8 cellular contexts compared by ENCODE assay signal in genomic region chr17:58415371-58416055, GRCh38. TPM values are rescaled to one million over a fixed set of nuclear protein-coding genes. Genes with fewer than 3 reads are reported as not detected.
A peak's percentile ranks its signal among the peaks of the same experiment; 100 is the strongest.
DNase-seq lines count a peak whose midpoint lies in the region; ATAC-seq, FAIRE-seq and TF ChIP-seq lines count a peak whose summit lies in the region.

No MANE protein-coding gene starts in this region.

- no peaks in the 10 kb centered on the region for H3K9me3 Mint-ChIP-seq in activated T-cell treated with anti-CD3 and anti-CD28 coated beads, Interleukin-2, amount 50 U/mL, for 72 hours
- no peaks in the 10 kb centered on the region for H3K9me3 Mint-ChIP-seq in MCF 10A (ENCODE audit: unreplicated experiment)
- H3K9me3 Mint-ChIP-seq in natural killer cell treated with Interleukin-12 subunit alpha and Interleukin-12 subunit beta and Interleukin-15 and Interleukin-18, amount 100 ng/mL, for 72 hours: no peaks in the 10 kb centered on the region

- CTCF ChIA-PET in MCF 10A (lab: Yijun Ruan, JAX): interaction anchor here (0.6 to 2.9 kb wide), 7 partner anchors 10 to 152 kb away, joined by 3 to 54 read pairs (median 8); partner anchors contain the start of gene SUPT4H1

- peak; percentile 91 for FAIRE-seq in urothelium cell line (lab: Jason Lieb, UNC)

- intact Hi-C loops in MCF 10A (cut with micrococcal nuclease): loop anchor here (2.0 kb wide), 1 partner anchor 13 kb away; no protein-coding TSS in a partner anchor

- DNase-seq in activated T-cell treated with anti-CD3 and anti-CD28 coated beads, Interleukin-2, amount 50 U/mL, for 72 hours: no peak
- DNase-seq in activated T-cell treated with anti-CD3 and anti-CD28 coated beads for 4 hours (no peak), MCF 10A (ENCODE audit: unreplicated experiment) (peak; percentile 57), left lobe of liver (ENCODE audit: low spot score) (peak; percentile 75), urothelium cell line (ENCODE audit: low spot score) (peak; percentile 36), epidermal melanocyte (ENCODE audit: insufficient read length, low spot score) (no peak)
- DNase-seq in natural killer cell treated with Interleukin-12 subunit alpha and Interleukin-12 subunit beta and Interleukin-15 and Interleukin-18, amount 100 ng/mL, for 72 hours (ENCODE audit: low spot score): no peak
- DNase-seq in NK-92 treated with Interleukin-12 subunit alpha and Interleukin-12 subunit beta, amount 100 ng/mL, for 24 hours (lab: John Stamatoyannopoulos, UW): no peak

- peaks cover 0 to 2% of the 10 kb centered on the region in 2 donors for H3K36me3 Mint-ChIP-seq in activated T-cell treated with anti-CD3 and anti-CD28 coated beads, Interleukin-2, amount 50 U/mL, for 72 hours (ENCODE audit: insufficient read depth in 2 of 2)
- peaks cover 5% of the 10 kb centered on the region for H3K36me3 Mint-ChIP-seq in MCF 10A (ENCODE audit: insufficient read depth, unreplicated experiment)
- no peaks in the 10 kb centered on the region for H3K36me3 Mint-ChIP-seq in natural killer cell treated with Interleukin-12 subunit alpha and Interleukin-12 subunit beta and Interleukin-15 and Interleukin-18, amount 100 ng/mL, for 72 hours

- BruUV-seq in MCF 10A (replicated peaks; lab: Mats Ljungman, UMichigan): no TSS peak

- peak overlapping the region; percentile 2 to 69 for H3K4me3 Mint-ChIP-seq in activated T-cell treated with anti-CD3 and anti-CD28 coated beads, Interleukin-2, amount 50 U/mL, for 72 hours
- peak overlapping the region; percentile 84 for H3K4me3 Mint-ChIP-seq in MCF 10A (ENCODE audit: unreplicated experiment)
- no peak overlapping the region for H3K4me3 Mint-ChIP-seq in natural killer cell treated with Interleukin-12 subunit alpha and Interleukin-12 subunit beta and Interleukin-15 and Interleukin-18, amount 100 ng/mL, for 72 hours

- POLR2A ChIA-PET in MCF 10A (lab: Yijun Ruan, JAX): interaction anchor here (0.6 to 6.1 kb wide), 29 partner anchors 11 to 1436 kb away, joined by 3 to 436 read pairs (median 4); partner anchors contain the start of genes MKS1, MTMR4, RAD51C and SUPT4H1

- H3K27ac Mint-ChIP-seq in activated T-cell treated with anti-CD3 and anti-CD28 coated beads, Interleukin-2, amount 50 U/mL, for 72 hours: no peak overlapping the region
- peak overlapping the region; percentile 95 for H3K27ac Mint-ChIP-seq in MCF 10A (ENCODE audit: low read depth, unreplicated experiment)
- H3K27ac Mint-ChIP-seq in natural killer cell treated with Interleukin-12 subunit alpha and Interleukin-12 subunit beta and Interleukin-15 and Interleukin-18, amount 100 ng/mL, for 72 hours: peak overlapping the region in 1 of 2 donors; percentile 6

- ATAC-seq in activated T-cell treated with anti-CD3 and anti-CD28 coated beads, Interleukin-2, amount 50 U/mL, for 72 hours (replicated peaks in 1 of 2): no peak
- ATAC-seq in left lobe of liver: peak; percentile 77
- no peak for ATAC-seq in natural killer cell treated with Interleukin-12 subunit alpha and Interleukin-12 subunit beta and Interleukin-15 and Interleukin-18, amount 100 ng/mL, for 72 hours

- H3K27me3 Mint-ChIP-seq in activated T-cell treated with anti-CD3 and anti-CD28 coated beads, Interleukin-2, amount 50 U/mL, for 72 hours (ENCODE audit: low read depth): no peaks in the 10 kb centered on the region
- H3K27me3 Mint-ChIP-seq in MCF 10A (ENCODE audit: insufficient read depth, unreplicated experiment): peaks cover 7% of the 10 kb centered on the region
- no peaks in the 10 kb centered on the region for H3K27me3 Mint-ChIP-seq in natural killer cell treated with Interleukin-12 subunit alpha and Interleukin-12 subunit beta and Interleukin-15 and Interleukin-18, amount 100 ng/mL, for 72 hours

- no peak for TF ChIP-seq CTCF in MCF 10A (IDR thresholded peaks at IDR 0.05; ENCODE audit: unreplicated experiment)

- H3K4me1 Mint-ChIP-seq in activated T-cell treated with anti-CD3 and anti-CD28 coated beads, Interleukin-2, amount 50 U/mL, for 72 hours (ENCODE audit: low read depth): peaks cover 68% of the 10 kb centered on the region
- H3K4me1 Mint-ChIP-seq in MCF 10A (ENCODE audit: insufficient read depth, unreplicated experiment): peaks cover 44% of the 10 kb centered on the region
- peaks cover 11 to 12% of the 10 kb centered on the region in 2 donors for H3K4me1 Mint-ChIP-seq in natural killer cell treated with Interleukin-12 subunit alpha and Interleukin-12 subunit beta and Interleukin-15 and Interleukin-18, amount 100 ng/mL, for 72 hours (ENCODE audit: low read depth in 2 of 2)

RNA-seq across cellular contexts. Expression of gene RNF43, which starts 1.8 kb away (rescaled TPM):
- 1 to 10 TPM; 2.6 to 3.4 TPM for total RNA-seq in activated T-cell treated with anti-CD3 and anti-CD28 coated beads, Interleukin-2, amount 50 U/mL, for 72 hours
- total RNA-seq in MCF 10A (2022): 6.7 and 7.9 TPM in 2 replicates
- total RNA-seq in left lobe of liver: 13.0 TPM
- 1 to 10 TPM in 1 of 2 donors, not detected in 1; 1.3 TPM for total RNA-seq in natural killer cell treated with Interleukin-12 subunit alpha and Interleukin-12 subunit beta and Interleukin-15 and Interleukin-18, amount 100 ng/mL, for 72 hours

Comparison
In these comparisons a context has a peak if more than half of its experiments do, and no peak if none do; other contexts are left out.
1. DNase-seq: peak in MCF 10A (single experiment), left lobe of liver (single experiment) and urothelium cell line (single experiment); none in activated T-cell treated with anti-CD3 and anti-CD28 coated beads, Interleukin-2, amount 50 U/mL, for 72 hours (0 of 2), activated T-cell treated with anti-CD3 and anti-CD28 coated beads for 4 hours (single experiment), natural killer cell treated with Interleukin-12 subunit alpha and Interleukin-12 subunit beta and Interleukin-15 and Interleukin-18, amount 100 ng/mL, for 72 hours (single experiment), epidermal melanocyte (single experiment) and NK-92 treated with Interleukin-12 subunit alpha and Interleukin-12 subunit beta, amount 100 ng/mL, for 24 hours (single experiment).